Comparison of ENCODE assay signal across 2 cellular contexts in genomic region chr5:115843444-115844130, GRCh38.
TF ChIP-seq lines count a peak whose summit lies in the region.

No MANE protein-coding gene starts in this region.

TF ChIP-seq in endothelial cell of umbilical vein, 7 proteins besides CTCF, POLR2A, EP300 and RAD21 (continued from another document):
- TF ChIP-seq MAX (IDR thresholded peaks at IDR 0.05; ENCODE audit: insufficient read depth, insufficient read length) (no peak), JUN (IDR thresholded peaks at IDR 0.05; ENCODE audit: borderline replicate concordance, insufficient read depth, insufficient read length, low read depth) (no peak), GATA2 (IDR thresholded peaks at IDR 0.05; ENCODE audit: insufficient read depth, insufficient read length, low read depth, low read length) (no peak), POLR2AphosphoS5 (IDR thresholded peaks at IDR 0.05; ENCODE audit: insufficient read depth, low read depth, low read length) (no peak), MYC (IDR thresholded peaks at IDR 0.05; ENCODE audit: low read depth, low read length) (no peak)

TF ChIP-seq in GM12891, 5 proteins besides CTCF, POLR2A, EP300 and RAD21 (continued from another document):
- TF ChIP-seq POLR2AphosphoS5 (IDR thresholded peaks at IDR 0.05; ENCODE audit: low read depth, low read length) (no peak), POU2F2 (IDR thresholded peaks at IDR 0.05; ENCODE audit: low read depth, low read length) (no peak), TAF1 (IDR thresholded peaks at IDR 0.05; ENCODE audit: low read depth, low read length) (no peak)
